1 cellular context compared by ENCODE assay signal in genomic region chr1:165910764-165911421, GRCh38.
TF ChIP-seq lines count a peak whose summit lies in the region.

No MANE protein-coding gene starts in this region.

TF ChIP-seq in HepG2, 621 proteins besides CTCF, POLR2A, EP300 and RAD21 (continued from another document and continues in another):
- TF ChIP-seq ZNF281 (CRISPR knock-in tag; IDR thresholded peaks at IDR 0.05; ENCODE audit: borderline replicate concordance), result no peak
- no peak for TF ChIP-seq ZNF816 (CRISPR knock-in tag; IDR thresholded peaks at IDR 0.05; ENCODE audit: borderline replicate concordance)
- TF ChIP-seq ZNF614 (CRISPR knock-in tag; IDR thresholded peaks at IDR 0.05; ENCODE audit: borderline replicate concordance), result peak; percentile 40; the same call in 1 of the 2 replicates
- TF ChIP-seq ZFP36L1 (CRISPR knock-in tag; IDR thresholded peaks at IDR 0.05), result no peak
- peak; percentile 75 for TF ChIP-seq UBTF (CRISPR knock-in tag; IDR thresholded peaks at IDR 0.05)
- no peak for TF ChIP-seq HDAC6 (IDR thresholded peaks at IDR 0.05; ENCODE audit: low read depth, low read length)
- TF ChIP-seq GPN1 (CRISPR knock-in tag; IDR thresholded peaks at IDR 0.05; ENCODE audit: borderline replicate concordance), result no peak
- TF ChIP-seq NR2C2 (CRISPR knock-in tag; IDR thresholded peaks at IDR 0.05; ENCODE audit: borderline replicate concordance), result peak; percentile 84
- peak; percentile 98 for TF ChIP-seq NCOR1 (IDR thresholded peaks at IDR 0.05; ENCODE audit: borderline replicate concordance, low read length)
- no peak for TF ChIP-seq PLRG1 (conservative IDR thresholded peaks at IDR 0.05)
- TF ChIP-seq, protein P1, sequence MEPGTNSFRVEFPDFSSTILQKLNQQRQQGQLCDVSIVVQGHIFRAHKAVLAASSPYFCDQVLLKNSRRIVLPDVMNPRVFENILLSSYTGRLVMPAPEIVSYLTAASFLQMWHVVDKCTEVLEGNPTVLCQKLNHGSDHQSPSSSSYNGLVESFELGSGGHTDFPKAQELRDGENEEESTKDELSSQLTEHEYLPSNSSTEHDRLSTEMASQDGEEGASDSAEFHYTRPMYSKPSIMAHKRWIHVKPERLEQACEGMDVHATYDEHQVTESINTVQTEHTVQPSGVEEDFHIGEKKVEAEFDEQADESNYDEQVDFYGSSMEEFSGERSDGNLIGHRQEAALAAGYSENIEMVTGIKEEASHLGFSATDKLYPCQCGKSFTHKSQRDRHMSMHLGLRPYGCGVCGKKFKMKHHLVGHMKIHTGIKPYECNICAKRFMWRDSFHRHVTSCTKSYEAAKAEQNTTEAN (CRISPR knock-in tag; conservative IDR thresholded peaks at IDR 0.05), result peak; percentile 87
- no peak for TF ChIP-seq PHF5A (CRISPR knock-in tag; IDR thresholded peaks at IDR 0.05; ENCODE audit: low read depth, unreplicated experiment)
- TF ChIP-seq HNRNPL (IDR thresholded peaks at IDR 0.05; ENCODE audit: low read depth, low read length), result no peak
- no peak for TF ChIP-seq SATB2 (CRISPR knock-in tag; IDR thresholded peaks at IDR 0.05)
- peak; percentile 39 for TF ChIP-seq AGO2 (optimal IDR thresholded peaks at IDR 0.05; ENCODE audit: low read depth, low read length)
- no peak for TF ChIP-seq ZBTB21 (CRISPR knock-in tag; IDR thresholded peaks at IDR 0.05)
- no peak for TF ChIP-seq NFE2 (CRISPR knock-in tag; IDR thresholded peaks at IDR 0.05)
- TF ChIP-seq RXRA (CRISPR knock-in tag; IDR thresholded peaks at IDR 0.05), result peak; percentile 97
- peak; percentile 55 for TF ChIP-seq RBFOX2 (IDR thresholded peaks at IDR 0.05; ENCODE audit: low read depth, low read length)
- peak; percentile 59; the same call in 1 of the 2 replicates for TF ChIP-seq ZMYM2 (CRISPR knock-in tag; IDR thresholded peaks at IDR 0.05)
- peak; percentile 72; the same call in 1 of the 2 replicates for TF ChIP-seq CREM (IDR thresholded peaks at IDR 0.05)
- no peak for TF ChIP-seq CREM (CRISPR knock-in tag; IDR thresholded peaks at IDR 0.05)
- no peak for TF ChIP-seq ZKSCAN1 (IDR thresholded peaks at IDR 0.05; ENCODE audit: low read length)
- TF ChIP-seq SNAPC5 (CRISPR knock-in tag; IDR thresholded peaks at IDR 0.05; ENCODE audit: borderline replicate concordance), result no peak
- no peak for TF ChIP-seq WIZ (CRISPR knock-in tag; IDR thresholded peaks at IDR 0.05)
- no peak for TF ChIP-seq ZNF841 (CRISPR knock-in tag; IDR thresholded peaks at IDR 0.05; ENCODE audit: borderline replicate concordance)
- TF ChIP-seq NR2F1 (CRISPR knock-in tag; IDR thresholded peaks at IDR 0.05), result peak; percentile 96 to 98
- peak; percentile 58; the same call in 1 of the 2 replicates for TF ChIP-seq HOXD1 (CRISPR knock-in tag; IDR thresholded peaks at IDR 0.05)
- no peak for TF ChIP-seq XBP1 (CRISPR knock-in tag; IDR thresholded peaks at IDR 0.05)
- TF ChIP-seq SP1 (IDR thresholded peaks at IDR 0.05), result no peak
- peak; percentile 66 for TF ChIP-seq SP1 (CRISPR knock-in tag; IDR thresholded peaks at IDR 0.05)
- TF ChIP-seq MED8 (CRISPR knock-in tag; IDR thresholded peaks at IDR 0.05; ENCODE audit: insufficient replicate concordance), result no peak
- peak; percentile 54; the same call in 1 of the 2 replicates for TF ChIP-seq MIER3 (CRISPR knock-in tag; IDR thresholded peaks at IDR 0.05; ENCODE audit: borderline replicate concordance)
- no peak for TF ChIP-seq HOXA9 (CRISPR knock-in tag; IDR thresholded peaks at IDR 0.05; ENCODE audit: borderline replicate concordance)
- TF ChIP-seq ZNF44 (CRISPR knock-in tag; IDR thresholded peaks at IDR 0.05), result no peak; the same call in 1 of the 2 replicates
- no peak for TF ChIP-seq ZNF704 (CRISPR knock-in tag; IDR thresholded peaks at IDR 0.05; ENCODE audit: borderline replicate concordance)
- TF ChIP-seq PCBP2 (optimal IDR thresholded peaks at IDR 0.05; ENCODE audit: low read depth, low read length, poor library complexity, severe bottlenecking), result no peak
- TF ChIP-seq KMT2A (CRISPR knock-in tag; IDR thresholded peaks at IDR 0.05), result peak; percentile 40; the same call in 1 of the 2 replicates
- no peak for TF ChIP-seq MBNL3 (CRISPR knock-in tag; conservative IDR thresholded peaks at IDR 0.05)
- TF ChIP-seq ATF1 (CRISPR knock-in tag; IDR thresholded peaks at IDR 0.05), result no peak
- no peak for TF ChIP-seq ZNF136 (CRISPR knock-in tag; IDR thresholded peaks at IDR 0.05; ENCODE audit: low read depth)
- no peak for TF ChIP-seq ZNF570 (CRISPR knock-in tag; IDR thresholded peaks at IDR 0.05; ENCODE audit: borderline replicate concordance)
- no peak for TF ChIP-seq ZNF569 (CRISPR knock-in tag; IDR thresholded peaks at IDR 0.05; ENCODE audit: borderline replicate concordance)
- TF ChIP-seq IKZF1 (IDR thresholded peaks at IDR 0.05), result no peak
- peak; percentile 89 for TF ChIP-seq KLF12 (CRISPR knock-in tag; IDR thresholded peaks at IDR 0.05; ENCODE audit: borderline replicate concordance)
- TF ChIP-seq CAMTA2 (CRISPR knock-in tag; IDR thresholded peaks at IDR 0.05; ENCODE audit: borderline replicate concordance), result no peak
- peak; percentile 81; the same call in 1 of the 2 replicates for TF ChIP-seq FOXK1 (CRISPR knock-in tag; IDR thresholded peaks at IDR 0.05; ENCODE audit: borderline replicate concordance, low read depth)
- no peak for TF ChIP-seq ZFP41 (CRISPR knock-in tag; IDR thresholded peaks at IDR 0.05; ENCODE audit: borderline replicate concordance)
- no peak for TF ChIP-seq SSRP1 (CRISPR knock-in tag; IDR thresholded peaks at IDR 0.05)
- peak; percentile 13; the same call in 1 of the 2 replicates for TF ChIP-seq TMF1 (CRISPR knock-in tag; IDR thresholded peaks at IDR 0.05; ENCODE audit: low read depth)
- no peak for TF ChIP-seq NFYB (CRISPR knock-in tag; IDR thresholded peaks at IDR 0.05)
- TF ChIP-seq ZFAT (CRISPR knock-in tag; conservative IDR thresholded peaks at IDR 0.05), result no peak
- no peak for TF ChIP-seq ZNF577 (CRISPR knock-in tag; IDR thresholded peaks at IDR 0.05; ENCODE audit: borderline replicate concordance, low read depth)
- TF ChIP-seq ZNF746 (CRISPR knock-in tag; IDR thresholded peaks at IDR 0.05), result peak; percentile 91
- TF ChIP-seq THYN1 (CRISPR knock-in tag; IDR thresholded peaks at IDR 0.05; ENCODE audit: borderline replicate concordance, low read depth), result no peak
- TF ChIP-seq HNF1B (CRISPR knock-in tag; IDR thresholded peaks at IDR 0.05), result peak; percentile 68
- TF ChIP-seq ZNF232 (CRISPR knock-in tag; IDR thresholded peaks at IDR 0.05; ENCODE audit: borderline replicate concordance), result peak; percentile 50; the same call in 1 of the 2 replicates
- no peak for TF ChIP-seq EEA1 (CRISPR knock-in tag; IDR thresholded peaks at IDR 0.05; ENCODE audit: borderline replicate concordance)
- TF ChIP-seq, protein P2, sequence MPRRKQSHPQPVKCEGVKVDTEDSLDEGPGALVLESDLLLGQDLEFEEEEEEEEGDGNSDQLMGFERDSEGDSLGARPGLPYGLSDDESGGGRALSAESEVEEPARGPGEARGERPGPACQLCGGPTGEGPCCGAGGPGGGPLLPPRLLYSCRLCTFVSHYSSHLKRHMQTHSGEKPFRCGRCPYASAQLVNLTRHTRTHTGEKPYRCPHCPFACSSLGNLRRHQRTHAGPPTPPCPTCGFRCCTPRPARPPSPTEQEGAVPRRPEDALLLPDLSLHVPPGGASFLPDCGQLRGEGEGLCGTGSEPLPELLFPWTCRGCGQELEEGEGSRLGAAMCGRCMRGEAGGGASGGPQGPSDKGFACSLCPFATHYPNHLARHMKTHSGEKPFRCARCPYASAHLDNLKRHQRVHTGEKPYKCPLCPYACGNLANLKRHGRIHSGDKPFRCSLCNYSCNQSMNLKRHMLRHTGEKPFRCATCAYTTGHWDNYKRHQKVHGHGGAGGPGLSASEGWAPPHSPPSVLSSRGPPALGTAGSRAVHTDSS (CRISPR knock-in tag; conservative IDR thresholded peaks at IDR 0.05), result no peak
- peak; percentile 27; the same call in 1 of the 2 replicates for TF ChIP-seq KDM3A (CRISPR knock-in tag; IDR thresholded peaks at IDR 0.05; ENCODE audit: low read depth)
- TF ChIP-seq MIER2 (CRISPR knock-in tag; IDR thresholded peaks at IDR 0.05), result no peak; the same call in 1 of the 2 replicates
- 0 out of 2 replicates have a peak, but pooled peaks have one; percentile 39 for TF ChIP-seq ZNF343 (CRISPR knock-in tag; IDR thresholded peaks at IDR 0.05)
- TF ChIP-seq NR1H2 (CRISPR knock-in tag; IDR thresholded peaks at IDR 0.05; ENCODE audit: borderline replicate concordance, low read depth), result peak; percentile 79; the same call in 1 of the 2 replicates
- TF ChIP-seq, protein P3, sequence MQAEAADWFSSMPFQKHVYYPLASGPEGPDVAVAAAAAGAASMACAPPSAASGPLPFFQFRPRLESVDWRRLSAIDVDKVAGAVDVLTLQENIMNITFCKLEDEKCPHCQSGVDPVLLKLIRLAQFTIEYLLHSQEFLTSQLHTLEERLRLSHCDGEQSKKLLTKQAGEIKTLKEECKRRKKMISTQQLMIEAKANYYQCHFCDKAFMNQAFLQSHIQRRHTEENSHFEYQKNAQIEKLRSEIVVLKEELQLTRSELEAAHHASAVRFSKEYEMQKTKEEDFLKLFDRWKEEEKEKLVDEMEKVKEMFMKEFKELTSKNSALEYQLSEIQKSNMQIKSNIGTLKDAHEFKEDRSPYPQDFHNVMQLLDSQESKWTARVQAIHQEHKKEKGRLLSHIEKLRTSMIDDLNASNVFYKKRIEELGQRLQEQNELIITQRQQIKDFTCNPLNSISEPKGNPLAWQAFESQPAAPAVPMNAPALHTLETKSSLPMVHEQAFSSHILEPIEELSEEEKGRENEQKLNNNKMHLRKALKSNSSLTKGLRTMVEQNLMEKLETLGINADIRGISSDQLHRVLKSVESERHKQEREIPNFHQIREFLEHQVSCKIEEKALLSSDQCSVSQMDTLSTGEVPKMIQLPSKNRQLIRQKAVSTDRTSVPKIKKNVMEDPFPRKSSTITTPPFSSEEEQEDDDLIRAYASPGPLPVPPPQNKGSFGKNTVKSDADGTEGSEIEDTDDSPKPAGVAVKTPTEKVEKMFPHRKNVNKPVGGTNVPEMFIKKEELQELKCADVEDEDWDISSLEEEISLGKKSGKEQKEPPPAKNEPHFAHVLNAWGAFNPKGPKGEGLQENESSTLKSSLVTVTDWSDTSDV (CRISPR knock-in tag; IDR thresholded peaks at IDR 0.05), result no peak
- TF ChIP-seq KLF9 (CRISPR knock-in tag; IDR thresholded peaks at IDR 0.05; ENCODE audit: low read depth), result no peak
